ENCODE assay signal across 1 cellular context in the genomic region with DNA sequence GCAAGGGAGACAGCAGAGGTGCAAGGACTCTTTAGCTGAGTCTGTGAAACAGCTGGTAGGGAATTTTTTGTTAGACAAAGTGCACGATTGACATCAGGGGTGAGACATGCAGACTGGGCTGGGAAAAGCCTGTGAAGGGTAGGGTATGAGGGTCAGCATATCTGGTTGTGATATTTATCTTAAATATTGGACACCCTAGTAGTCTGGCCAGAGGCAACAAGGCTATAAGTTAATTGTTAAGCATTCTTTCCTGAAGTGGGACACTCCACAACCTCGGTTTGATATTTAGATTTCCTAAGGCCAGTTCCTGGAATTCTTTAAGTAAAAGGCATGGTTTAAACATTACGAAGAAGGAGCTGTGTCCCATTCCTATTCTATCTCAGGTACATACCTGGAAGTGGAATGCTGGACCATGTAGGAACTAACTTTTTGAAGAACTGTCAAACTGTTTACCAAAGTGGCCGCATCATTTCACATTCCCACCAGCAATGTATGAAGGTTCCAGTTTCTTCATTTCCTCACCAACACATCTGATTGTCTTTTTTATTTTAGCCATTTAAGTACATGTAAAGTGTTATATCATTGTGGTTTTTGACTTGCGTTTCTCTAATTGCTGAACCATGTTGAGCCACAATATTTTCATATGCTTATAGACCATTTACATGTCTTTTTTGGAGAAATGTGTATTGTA.
TF ChIP-seq lines count a peak whose summit lies in the region.

No MANE protein-coding gene starts in this region.

TF ChIP-seq in HepG2, 621 proteins besides CTCF, POLR2A, EP300 and RAD21 (continued from another document and continues in another):
- TF ChIP-seq, protein P1, sequence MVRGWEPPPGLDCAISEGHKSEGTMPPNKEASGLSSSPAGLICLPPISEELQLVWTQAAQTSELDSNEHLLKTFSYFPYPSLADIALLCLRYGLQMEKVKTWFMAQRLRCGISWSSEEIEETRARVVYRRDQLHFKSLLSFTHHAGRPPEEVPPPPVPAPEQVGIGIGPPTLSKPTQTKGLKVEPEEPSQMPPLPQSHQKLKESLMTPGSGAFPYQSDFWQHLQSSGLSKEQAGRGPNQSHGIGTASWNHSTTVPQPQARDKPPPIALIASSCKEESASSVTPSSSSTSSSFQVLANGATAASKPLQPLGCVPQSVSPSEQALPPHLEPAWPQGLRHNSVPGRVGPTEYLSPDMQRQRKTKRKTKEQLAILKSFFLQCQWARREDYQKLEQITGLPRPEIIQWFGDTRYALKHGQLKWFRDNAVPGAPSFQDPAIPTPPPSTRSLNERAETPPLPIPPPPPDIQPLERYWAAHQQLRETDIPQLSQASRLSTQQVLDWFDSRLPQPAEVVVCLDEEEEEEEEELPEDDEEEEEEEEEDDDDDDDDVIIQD (CRISPR knock-in tag; IDR thresholded peaks at IDR 0.05; ENCODE audit: low read depth) = 0 out of 2 replicates have a peak, but pooled peaks have one; percentile 17
- TF ChIP-seq, protein P2, sequence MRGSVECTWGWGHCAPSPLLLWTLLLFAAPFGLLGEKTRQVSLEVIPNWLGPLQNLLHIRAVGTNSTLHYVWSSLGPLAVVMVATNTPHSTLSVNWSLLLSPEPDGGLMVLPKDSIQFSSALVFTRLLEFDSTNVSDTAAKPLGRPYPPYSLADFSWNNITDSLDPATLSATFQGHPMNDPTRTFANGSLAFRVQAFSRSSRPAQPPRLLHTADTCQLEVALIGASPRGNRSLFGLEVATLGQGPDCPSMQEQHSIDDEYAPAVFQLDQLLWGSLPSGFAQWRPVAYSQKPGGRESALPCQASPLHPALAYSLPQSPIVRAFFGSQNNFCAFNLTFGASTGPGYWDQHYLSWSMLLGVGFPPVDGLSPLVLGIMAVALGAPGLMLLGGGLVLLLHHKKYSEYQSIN (CRISPR knock-in tag; IDR thresholded peaks at IDR 0.05; ENCODE audit: borderline replicate concordance) = no peak
- TF ChIP-seq TAF1 (CRISPR knock-in tag; IDR thresholded peaks at IDR 0.05) (no peak), ZFP37 (CRISPR knock-in tag; IDR thresholded peaks at IDR 0.05; ENCODE audit: borderline replicate concordance) (no peak), FOXK2 (IDR thresholded peaks at IDR 0.05) (no peak), ARNTL (CRISPR knock-in tag; IDR thresholded peaks at IDR 0.05) (no peak), RBM22 (optimal IDR thresholded peaks at IDR 0.05; ENCODE audit: low read length) (peak; percentile 39), ZNF331 (CRISPR knock-in tag; IDR thresholded peaks at IDR 0.05) (no peak), RARG (CRISPR knock-in tag; IDR thresholded peaks at IDR 0.05; ENCODE audit: low read depth) (no peak), ZNF7 (CRISPR knock-in tag; IDR thresholded peaks at IDR 0.05) (peak; percentile 92), HOXA7 (CRISPR knock-in tag; IDR thresholded peaks at IDR 0.05) (no peak), KDM3A (CRISPR knock-in tag; IDR thresholded peaks at IDR 0.05; ENCODE audit: low read depth) (no peak), FOXK1 (CRISPR knock-in tag; IDR thresholded peaks at IDR 0.05; ENCODE audit: borderline replicate concordance, low read depth) (no peak), POGZ (CRISPR knock-in tag; IDR thresholded peaks at IDR 0.05) (0 out of 2 replicates have a peak, but pooled peaks have one; percentile 17), BRCA1 (CRISPR knock-in tag; IDR thresholded peaks at IDR 0.05) (no peak), NONO (IDR thresholded peaks at IDR 0.05) (no peak), NONO (CRISPR knock-in tag; conservative IDR thresholded peaks at IDR 0.05) (no peak), ZNF552 (CRISPR knock-in tag; IDR thresholded peaks at IDR 0.05; ENCODE audit: borderline replicate concordance) (no peak)
- TF ChIP-seq, protein P3, sequence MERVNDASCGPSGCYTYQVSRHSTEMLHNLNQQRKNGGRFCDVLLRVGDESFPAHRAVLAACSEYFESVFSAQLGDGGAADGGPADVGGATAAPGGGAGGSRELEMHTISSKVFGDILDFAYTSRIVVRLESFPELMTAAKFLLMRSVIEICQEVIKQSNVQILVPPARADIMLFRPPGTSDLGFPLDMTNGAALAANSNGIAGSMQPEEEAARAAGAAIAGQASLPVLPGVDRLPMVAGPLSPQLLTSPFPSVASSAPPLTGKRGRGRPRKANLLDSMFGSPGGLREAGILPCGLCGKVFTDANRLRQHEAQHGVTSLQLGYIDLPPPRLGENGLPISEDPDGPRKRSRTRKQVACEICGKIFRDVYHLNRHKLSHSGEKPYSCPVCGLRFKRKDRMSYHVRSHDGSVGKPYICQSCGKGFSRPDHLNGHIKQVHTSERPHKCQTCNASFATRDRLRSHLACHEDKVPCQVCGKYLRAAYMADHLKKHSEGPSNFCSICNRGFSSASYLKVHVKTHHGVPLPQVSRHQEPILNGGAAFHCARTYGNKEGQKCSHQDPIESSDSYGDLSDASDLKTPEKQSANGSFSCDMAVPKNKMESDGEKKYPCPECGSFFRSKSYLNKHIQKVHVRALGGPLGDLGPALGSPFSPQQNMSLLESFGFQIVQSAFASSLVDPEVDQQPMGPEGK (CRISPR knock-in tag; IDR thresholded peaks at IDR 0.05) = no peak
- TF ChIP-seq, protein P4, sequence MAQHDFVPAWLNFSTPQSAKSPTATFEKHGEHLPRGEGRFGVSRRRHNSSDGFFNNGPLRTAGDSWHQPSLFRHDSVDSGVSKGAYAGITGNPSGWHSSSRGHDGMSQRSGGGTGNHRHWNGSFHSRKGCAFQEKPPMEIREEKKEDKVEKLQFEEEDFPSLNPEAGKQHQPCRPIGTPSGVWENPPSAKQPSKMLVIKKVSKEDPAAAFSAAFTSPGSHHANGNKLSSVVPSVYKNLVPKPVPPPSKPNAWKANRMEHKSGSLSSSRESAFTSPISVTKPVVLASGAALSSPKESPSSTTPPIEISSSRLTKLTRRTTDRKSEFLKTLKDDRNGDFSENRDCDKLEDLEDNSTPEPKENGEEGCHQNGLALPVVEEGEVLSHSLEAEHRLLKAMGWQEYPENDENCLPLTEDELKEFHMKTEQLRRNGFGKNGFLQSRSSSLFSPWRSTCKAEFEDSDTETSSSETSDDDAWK (CRISPR knock-in tag; IDR thresholded peaks at IDR 0.05) = no peak
- TF ChIP-seq, protein P5, sequence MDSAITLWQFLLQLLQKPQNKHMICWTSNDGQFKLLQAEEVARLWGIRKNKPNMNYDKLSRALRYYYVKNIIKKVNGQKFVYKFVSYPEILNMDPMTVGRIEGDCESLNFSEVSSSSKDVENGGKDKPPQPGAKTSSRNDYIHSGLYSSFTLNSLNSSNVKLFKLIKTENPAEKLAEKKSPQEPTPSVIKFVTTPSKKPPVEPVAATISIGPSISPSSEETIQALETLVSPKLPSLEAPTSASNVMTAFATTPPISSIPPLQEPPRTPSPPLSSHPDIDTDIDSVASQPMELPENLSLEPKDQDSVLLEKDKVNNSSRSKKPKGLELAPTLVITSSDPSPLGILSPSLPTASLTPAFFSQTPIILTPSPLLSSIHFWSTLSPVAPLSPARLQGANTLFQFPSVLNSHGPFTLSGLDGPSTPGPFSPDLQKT (CRISPR knock-in tag; IDR thresholded peaks at IDR 0.05; ENCODE audit: borderline replicate concordance) = no peak
- TF ChIP-seq, protein P6, sequence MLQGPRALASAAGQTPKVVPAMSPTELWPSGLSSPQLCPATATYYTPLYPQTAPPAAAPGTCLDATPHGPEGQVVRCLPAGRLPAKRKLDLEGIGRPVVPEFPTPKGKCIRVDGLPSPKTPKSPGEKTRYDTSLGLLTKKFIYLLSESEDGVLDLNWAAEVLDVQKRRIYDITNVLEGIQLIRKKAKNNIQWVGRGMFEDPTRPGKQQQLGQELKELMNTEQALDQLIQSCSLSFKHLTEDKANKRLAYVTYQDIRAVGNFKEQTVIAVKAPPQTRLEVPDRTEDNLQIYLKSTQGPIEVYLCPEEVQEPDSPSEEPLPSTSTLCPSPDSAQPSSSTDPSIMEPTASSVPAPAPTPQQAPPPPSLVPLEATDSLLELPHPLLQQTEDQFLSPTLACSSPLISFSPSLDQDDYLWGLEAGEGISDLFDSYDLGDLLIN (CRISPR knock-in tag; IDR thresholded peaks at IDR 0.05; ENCODE audit: borderline replicate concordance) = no peak
- TF ChIP-seq, protein P7, sequence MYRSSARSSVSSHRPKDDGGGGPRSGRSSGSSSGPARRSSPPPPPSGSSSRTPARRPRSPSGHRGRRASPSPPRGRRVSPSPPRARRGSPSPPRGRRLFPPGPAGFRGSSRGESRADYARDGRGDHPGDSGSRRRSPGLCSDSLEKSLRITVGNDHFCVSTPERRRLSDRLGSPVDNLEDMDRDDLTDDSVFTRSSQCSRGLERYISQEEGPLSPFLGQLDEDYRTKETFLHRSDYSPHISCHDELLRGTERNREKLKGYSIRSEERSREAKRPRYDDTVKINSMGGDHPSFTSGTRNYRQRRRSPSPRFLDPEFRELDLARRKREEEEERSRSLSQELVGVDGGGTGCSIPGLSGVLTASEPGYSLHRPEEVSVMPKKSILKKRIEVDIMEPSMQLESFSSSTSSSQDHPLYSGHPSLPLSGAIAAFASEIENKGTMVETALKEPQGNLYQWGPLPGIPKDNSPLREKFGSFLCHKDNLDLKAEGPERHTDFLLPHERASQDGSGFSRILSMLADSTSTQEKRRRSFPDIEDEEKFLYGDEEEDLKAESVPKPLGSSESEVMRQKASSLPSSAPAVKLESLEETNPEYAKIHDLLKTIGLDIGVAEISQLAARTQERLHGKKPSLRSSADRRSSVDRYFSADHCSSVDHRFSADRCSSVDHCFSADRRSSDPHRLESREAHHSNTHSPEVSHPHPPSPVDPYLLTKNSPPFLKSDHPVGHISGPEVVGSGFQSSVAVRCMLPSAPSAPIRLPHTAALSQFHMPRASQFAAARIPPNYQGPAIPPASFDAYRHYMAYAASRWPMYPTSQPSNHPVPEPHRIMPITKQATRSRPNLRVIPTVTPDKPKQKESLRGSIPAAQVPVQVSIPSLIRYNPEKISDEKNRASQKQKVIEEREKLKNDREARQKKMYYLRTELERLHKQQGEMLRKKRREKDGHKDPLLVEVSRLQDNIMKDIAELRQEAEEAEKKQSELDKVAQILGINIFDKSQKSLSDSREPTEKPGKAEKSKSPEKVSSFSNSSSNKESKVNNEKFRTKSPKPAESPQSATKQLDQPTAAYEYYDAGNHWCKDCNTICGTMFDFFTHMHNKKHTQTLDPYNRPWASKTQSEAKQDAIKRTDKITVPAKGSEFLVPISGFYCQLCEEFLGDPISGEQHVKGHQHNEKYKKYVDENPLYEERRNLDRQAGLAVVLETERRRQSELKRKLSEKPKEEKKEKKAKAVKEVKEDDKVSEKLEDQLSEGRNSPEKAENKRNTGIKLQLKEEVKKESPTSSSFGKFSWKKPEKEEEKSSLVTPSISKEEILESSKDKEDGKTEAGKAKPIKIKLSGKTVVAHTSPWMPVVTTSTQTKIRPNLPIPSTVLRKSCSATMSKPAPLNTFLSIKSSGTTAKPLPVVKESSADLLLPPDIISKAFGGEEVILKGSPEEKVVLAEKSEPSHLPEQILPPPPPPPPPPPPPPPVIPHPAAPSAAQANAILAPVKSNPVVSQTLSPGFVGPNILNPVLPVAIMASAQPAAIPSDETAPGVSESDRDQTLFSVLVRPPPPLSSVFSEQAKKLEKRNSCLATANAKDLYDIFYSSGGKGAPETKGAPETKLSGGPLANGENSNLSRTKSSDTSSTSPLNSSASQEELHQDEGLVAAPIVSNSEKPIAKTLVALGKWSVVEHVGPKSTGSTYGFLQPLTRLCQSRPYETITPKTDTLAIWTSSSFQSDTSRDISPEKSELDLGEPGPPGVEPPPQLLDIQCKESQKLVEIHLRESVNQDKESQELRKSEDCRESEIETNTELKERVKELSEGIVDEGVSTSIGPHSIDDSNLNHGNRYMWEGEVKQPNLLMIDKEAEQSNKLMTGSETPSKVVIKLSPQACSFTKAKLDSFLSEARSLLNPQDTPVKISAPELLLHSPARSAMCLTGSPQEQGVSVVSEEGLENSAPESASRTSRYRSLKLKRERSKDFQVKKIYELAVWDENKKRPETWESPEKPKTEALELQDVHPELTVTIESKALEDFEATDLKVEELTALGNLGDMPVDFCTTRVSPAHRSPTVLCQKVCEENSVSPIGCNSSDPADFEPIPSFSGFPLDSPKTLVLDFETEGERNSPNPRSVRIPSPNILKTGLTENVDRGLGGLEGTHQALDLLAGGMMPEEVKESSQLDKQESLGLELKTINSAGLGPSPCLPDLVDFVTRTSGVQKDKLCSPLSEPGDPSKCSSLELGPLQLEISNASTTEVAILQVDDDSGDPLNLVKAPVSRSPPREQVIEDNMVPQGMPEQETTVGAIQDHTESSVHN (CRISPR knock-in tag; IDR thresholded peaks at IDR 0.05) = no peak
- TF ChIP-seq, protein P8, sequence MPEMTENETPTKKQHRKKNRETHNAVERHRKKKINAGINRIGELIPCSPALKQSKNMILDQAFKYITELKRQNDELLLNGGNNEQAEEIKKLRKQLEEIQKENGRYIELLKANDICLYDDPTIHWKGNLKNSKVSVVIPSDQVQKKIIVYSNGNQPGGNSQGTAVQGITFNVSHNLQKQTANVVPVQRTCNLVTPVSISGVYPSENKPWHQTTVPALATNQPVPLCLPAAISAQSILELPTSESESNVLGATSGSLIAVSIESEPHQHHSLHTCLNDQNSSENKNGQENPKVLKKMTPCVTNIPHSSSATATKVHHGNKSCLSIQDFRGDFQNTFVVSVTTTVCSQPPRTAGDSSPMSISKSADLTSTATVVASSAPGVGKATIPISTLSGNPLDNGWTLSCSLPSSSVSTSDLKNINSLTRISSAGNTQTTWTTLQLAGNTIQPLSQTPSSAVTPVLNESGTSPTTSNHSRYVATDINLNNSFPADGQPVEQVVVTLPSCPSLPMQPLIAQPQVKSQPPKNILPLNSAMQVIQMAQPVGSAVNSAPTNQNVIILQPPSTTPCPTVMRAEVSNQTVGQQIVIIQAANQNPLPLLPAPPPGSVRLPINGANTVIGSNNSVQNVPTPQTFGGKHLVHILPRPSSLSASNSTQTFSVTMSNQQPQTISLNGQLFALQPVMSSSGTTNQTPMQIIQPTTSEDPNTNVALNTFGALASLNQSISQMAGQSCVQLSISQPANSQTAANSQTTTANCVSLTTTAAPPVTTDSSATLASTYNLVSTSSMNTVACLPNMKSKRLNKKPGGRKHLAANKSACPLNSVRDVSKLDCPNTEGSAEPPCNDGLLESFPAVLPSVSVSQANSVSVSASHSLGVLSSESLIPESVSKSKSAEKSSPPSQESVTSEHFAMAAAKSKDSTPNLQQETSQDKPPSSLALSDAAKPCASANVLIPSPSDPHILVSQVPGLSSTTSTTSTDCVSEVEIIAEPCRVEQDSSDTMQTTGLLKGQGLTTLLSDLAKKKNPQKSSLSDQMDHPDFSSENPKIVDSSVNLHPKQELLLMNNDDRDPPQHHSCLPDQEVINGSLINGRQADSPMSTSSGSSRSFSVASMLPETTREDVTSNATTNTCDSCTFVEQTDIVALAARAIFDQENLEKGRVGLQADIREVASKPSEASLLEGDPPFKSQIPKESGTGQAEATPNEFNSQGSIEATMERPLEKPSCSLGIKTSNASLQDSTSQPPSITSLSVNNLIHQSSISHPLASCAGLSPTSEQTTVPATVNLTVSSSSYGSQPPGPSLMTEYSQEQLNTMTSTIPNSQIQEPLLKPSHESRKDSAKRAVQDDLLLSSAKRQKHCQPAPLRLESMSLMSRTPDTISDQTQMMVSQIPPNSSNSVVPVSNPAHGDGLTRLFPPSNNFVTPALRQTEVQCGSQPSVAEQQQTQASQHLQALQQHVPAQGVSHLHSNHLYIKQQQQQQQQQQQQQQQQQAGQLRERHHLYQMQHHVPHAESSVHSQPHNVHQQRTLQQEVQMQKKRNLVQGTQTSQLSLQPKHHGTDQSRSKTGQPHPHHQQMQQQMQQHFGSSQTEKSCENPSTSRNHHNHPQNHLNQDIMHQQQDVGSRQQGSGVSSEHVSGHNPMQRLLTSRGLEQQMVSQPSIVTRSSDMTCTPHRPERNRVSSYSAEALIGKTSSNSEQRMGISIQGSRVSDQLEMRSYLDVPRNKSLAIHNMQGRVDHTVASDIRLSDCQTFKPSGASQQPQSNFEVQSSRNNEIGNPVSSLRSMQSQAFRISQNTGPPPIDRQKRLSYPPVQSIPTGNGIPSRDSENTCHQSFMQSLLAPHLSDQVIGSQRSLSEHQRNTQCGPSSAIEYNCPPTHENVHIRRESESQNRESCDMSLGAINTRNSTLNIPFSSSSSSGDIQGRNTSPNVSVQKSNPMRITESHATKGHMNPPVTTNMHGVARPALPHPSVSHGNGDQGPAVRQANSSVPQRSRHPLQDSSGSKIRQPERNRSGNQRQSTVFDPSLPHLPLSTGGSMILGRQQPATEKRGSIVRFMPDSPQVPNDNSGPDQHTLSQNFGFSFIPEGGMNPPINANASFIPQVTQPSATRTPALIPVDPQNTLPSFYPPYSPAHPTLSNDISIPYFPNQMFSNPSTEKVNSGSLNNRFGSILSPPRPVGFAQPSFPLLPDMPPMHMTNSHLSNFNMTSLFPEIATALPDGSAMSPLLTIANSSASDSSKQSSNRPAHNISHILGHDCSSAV (CRISPR knock-in tag; IDR thresholded peaks at IDR 0.05; ENCODE audit: borderline replicate concordance) = no peak
